8 cellular contexts compared by ENCODE assay signal in genomic region chr1:27366411-27367159, GRCh38. TPM values are rescaled to one million over a fixed set of nuclear protein-coding genes. Genes with fewer than 3 reads are reported as not detected.
DNase-seq lines count a peak whose midpoint lies in the region; ATAC-seq, FAIRE-seq and TF ChIP-seq lines count a peak whose summit lies in the region.

A gene with protein sequence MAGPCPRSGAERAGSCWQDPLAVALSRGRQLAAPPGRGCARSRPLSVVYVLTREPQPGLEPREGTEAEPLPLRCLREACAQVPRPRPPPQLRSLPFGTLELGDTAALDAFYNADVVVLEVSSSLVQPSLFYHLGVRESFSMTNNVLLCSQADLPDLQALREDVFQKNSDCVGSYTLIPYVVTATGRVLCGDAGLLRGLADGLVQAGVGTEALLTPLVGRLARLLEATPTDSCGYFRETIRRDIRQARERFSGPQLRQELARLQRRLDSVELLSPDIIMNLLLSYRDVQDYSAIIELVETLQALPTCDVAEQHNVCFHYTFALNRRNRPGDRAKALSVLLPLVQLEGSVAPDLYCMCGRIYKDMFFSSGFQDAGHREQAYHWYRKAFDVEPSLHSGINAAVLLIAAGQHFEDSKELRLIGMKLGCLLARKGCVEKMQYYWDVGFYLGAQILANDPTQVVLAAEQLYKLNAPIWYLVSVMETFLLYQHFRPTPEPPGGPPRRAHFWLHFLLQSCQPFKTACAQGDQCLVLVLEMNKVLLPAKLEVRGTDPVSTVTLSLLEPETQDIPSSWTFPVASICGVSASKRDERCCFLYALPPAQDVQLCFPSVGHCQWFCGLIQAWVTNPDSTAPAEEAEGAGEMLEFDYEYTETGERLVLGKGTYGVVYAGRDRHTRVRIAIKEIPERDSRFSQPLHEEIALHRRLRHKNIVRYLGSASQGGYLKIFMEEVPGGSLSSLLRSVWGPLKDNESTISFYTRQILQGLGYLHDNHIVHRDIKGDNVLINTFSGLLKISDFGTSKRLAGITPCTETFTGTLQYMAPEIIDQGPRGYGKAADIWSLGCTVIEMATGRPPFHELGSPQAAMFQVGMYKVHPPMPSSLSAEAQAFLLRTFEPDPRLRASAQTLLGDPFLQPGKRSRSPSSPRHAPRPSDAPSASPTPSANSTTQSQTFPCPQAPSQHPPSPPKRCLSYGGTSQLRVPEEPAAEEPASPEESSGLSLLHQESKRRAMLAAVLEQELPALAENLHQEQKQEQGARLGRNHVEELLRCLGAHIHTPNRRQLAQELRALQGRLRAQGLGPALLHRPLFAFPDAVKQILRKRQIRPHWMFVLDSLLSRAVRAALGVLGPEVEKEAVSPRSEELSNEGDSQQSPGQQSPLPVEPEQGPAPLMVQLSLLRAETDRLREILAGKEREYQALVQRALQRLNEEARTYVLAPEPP (N-terminal part only) (minus strand): TSS chr1:27366961. CDS start chr1:27366597, 364 bp downstream.

- TF ChIP-seq RAD21 in A549 (conservative IDR thresholded peaks at IDR 0.05 in 1 of 2, IDR thresholded peaks at IDR 0.05 in 1 of 2) = no peak

- H2AFZ ChIP-seq in PC-3 (ENCODE audit: low read length) (peak within 1 kb of the TSS; percentile 99), neuron (ENCODE audit: low read depth, low read length) (peak within 1 kb of the TSS; percentile 80)

- FAIRE-seq in A549 (lab: Jason Lieb, UNC) = no peak

- intact Hi-C loops in PC-3 (cut with micrococcal nuclease) (loop anchor here (2.0 kb wide), 1 partner anchor 44 kb away; the partner anchor contains the start of gene TMEM222), vagina (cut with DNase I) (no loop called here)

- H3K27ac Mint-ChIP-seq in activated naive CD8-positive, alpha-beta T cell treated with anti-CD3 and anti-CD28 coated beads, Interleukin-2, amount 50 U/mL, for 24 hours = peak within 1 kb of the TSS; percentile 55

- ATAC-seq in A549 = peak; percentile 70 to 81
- peak; percentile 76 for ATAC-seq in PC-3
- ATAC-seq in activated naive CD8-positive, alpha-beta T cell treated with anti-CD3 and anti-CD28 coated beads, Interleukin-2, amount 50 U/mL, for 24 hours = peak; percentile 27

- peaks cover 10% of the 10 kb centered on the region for H3K79me2 ChIP-seq in PC-3 (ENCODE audit: low read length)

- POLR2A ChIA-PET in A549 (lab: Yijun Ruan, JAX) (interaction anchor here (0.8 to 2.1 kb wide), 6 partner anchors 9 to 44 kb away, joined by 3 to 13 read pairs (median 4); no protein-coding TSS in a partner anchor), PC-3 (lab: Charles Lee; ENCODE audit: unreplicated experiment) (interaction anchor here (0.6 kb wide), 3 partner anchors 18 to 464 kb away, joined by 3 to 11 read pairs (median 4); partner anchors contain the start of gene PPP1R8)

- H3K9me2 ChIP-seq in PC-3 (replicated peaks; ENCODE audit: low read length) = no peaks in the 10 kb centered on the region

- DNase-seq in A549 (ENCODE audit: low read depth in 1 of 2, low spot score in 1 of 2) (peak; percentile 70 to 82), PC-3 (peak; percentile 85), glomerular visceral epithelial cell (ENCODE audit: extremely low spot score) (peak; percentile 85), vagina (ENCODE audit: extremely low spot score in 2 of 2) (peak in 1 of 2 donors; percentile 97)
- DNase-seq in activated naive CD8-positive, alpha-beta T cell treated with anti-CD3 and anti-CD28 coated beads, Interleukin-2, amount 50 U/mL, for 24 hours = peak; percentile 52

- H3K27me3 ChIP-seq in HUES64 (ENCODE audit: insufficient read depth, low read length) (peaks cover 7% of the 10 kb centered on the region), PC-3 (ENCODE audit: low read length) (no peaks in the 10 kb centered on the region), neuron (ENCODE audit: insufficient read depth, low read length) (no peaks in the 10 kb centered on the region), vagina (no peaks in the 10 kb centered on the region)

- peaks cover 14% of the 10 kb centered on the region for H3K4me1 ChIP-seq in A549
- H3K4me1 ChIP-seq in HUES64 (ENCODE audit: insufficient read depth, low read length) = peaks cover 18% of the 10 kb centered on the region
- H3K4me1 ChIP-seq in PC-3 (ENCODE audit: insufficient read depth, low read length) = peaks cover 13% of the 10 kb centered on the region
- H3K4me1 ChIP-seq in neuron (ENCODE audit: insufficient read depth, low read length) = peaks cover 16% of the 10 kb centered on the region
- H3K4me1 ChIP-seq in vagina = peaks cover 51% of the 10 kb centered on the region

- TF ChIP-seq CTCF in A549 (IDR thresholded peaks at IDR 0.05) = peak; percentile 72
- peak; percentile 44 for TF ChIP-seq CTCF in GM12873 (IDR thresholded peaks at IDR 0.05; ENCODE audit: insufficient read depth, low read depth, low read length, missing control alignments)
- TF ChIP-seq CTCF in PC-3 (conservative IDR thresholded peaks at IDR 0.05; ENCODE audit: low read depth, low read length) = peak; percentile 47
- TF ChIP-seq CTCF in vagina (IDR thresholded peaks at IDR 0.05) = no peak

- 6% methylated on average over 10 of the region's 67 CpGs for WGBS in A549 (ENCODE audit: missing lambda C conversion rate)
- WGBS in HUES64 = under 1% methylated on average over 67 of the region's 67 CpGs

- H4K20me1 ChIP-seq in PC-3 (ENCODE audit: low read length) = no peaks in the 10 kb centered on the region

- H3K27me3 Mint-ChIP-seq in activated naive CD8-positive, alpha-beta T cell treated with anti-CD3 and anti-CD28 coated beads, Interleukin-2, amount 50 U/mL, for 24 hours = no peaks in the 10 kb centered on the region

- H3K36me3 Mint-ChIP-seq in activated naive CD8-positive, alpha-beta T cell treated with anti-CD3 and anti-CD28 coated beads, Interleukin-2, amount 50 U/mL, for 24 hours (ENCODE audit: low read depth) = no peaks in the 10 kb centered on the region

- peaks cover 29% of the 10 kb centered on the region for H3K4me1 Mint-ChIP-seq in activated naive CD8-positive, alpha-beta T cell treated with anti-CD3 and anti-CD28 coated beads, Interleukin-2, amount 50 U/mL, for 24 hours

- H3K9ac ChIP-seq in HUES64 (ENCODE audit: low read depth, low read length) (peak within 1 kb of the TSS; percentile 63), PC-3 (ENCODE audit: low read length) (peak within 1 kb of the TSS; percentile 93)

- CTCF ChIA-PET in A549 (lab: Yijun Ruan, JAX) (interaction anchor here (0.6 to 10.3 kb wide), 22 partner anchors 11 to 372 kb away, joined by 3 to 130 read pairs (median 4); partner anchors contain the start of gene SYTL1), PC-3 (lab: Charles Lee) (interaction anchor here (0.5 to 2.5 kb wide), 6 partner anchors 8 to 67 kb away, joined by 3 to 12 read pairs (median 5); partner anchors contain the start of gene SYTL1)

- H3K4me2 ChIP-seq in A549 (peak within 1 kb of the TSS; percentile 95), PC-3 (ENCODE audit: low read length) (peak within 1 kb of the TSS; percentile 100)

- H3K27ac ChIP-seq in A549 (peak within 1 kb of the TSS; percentile 93 to 97), HUES64 (ENCODE audit: low read depth, low read length) (peak within 1 kb of the TSS; percentile 73; the same call in 1 of the 2 replicates), PC-3 (ENCODE audit: low read length) (peak within 1 kb of the TSS; percentile 76), vagina (peak within 1 kb of the TSS; percentile 99)

- H3K4me3 ChIP-seq in A549 (peak within 1 kb of the TSS; percentile 78), HUES64 (ENCODE audit: low read length) (peak within 1 kb of the TSS; percentile 84), PC-3 (ENCODE audit: low read length) (peak within 1 kb of the TSS; percentile 89), neuron (ENCODE audit: low read length) (peak within 1 kb of the TSS; percentile 70), vagina (peak within 1 kb of the TSS; percentile 75 to 97)

- H3K36me3 ChIP-seq in HUES64 (ENCODE audit: insufficient read depth, low read length) (no peaks in the 10 kb centered on the region), PC-3 (ENCODE audit: low read depth, low read length) (no peaks in the 10 kb centered on the region), neuron (ENCODE audit: insufficient read depth, low read length) (no peaks in the 10 kb centered on the region), vagina (peaks cover 0 to 29% of the 10 kb centered on the region in 2 donors)

- H3F3A ChIP-seq in PC-3 (ENCODE audit: low read length, unreplicated experiment) = no peaks in the 10 kb centered on the region

- TSS peak; percentile 70 for BruUV-seq in PC-3 (replicated peaks; lab: Mats Ljungman, UMichigan)

- H3K9me3 Mint-ChIP-seq in activated naive CD8-positive, alpha-beta T cell treated with anti-CD3 and anti-CD28 coated beads, Interleukin-2, amount 50 U/mL, for 24 hours = no peaks in the 10 kb centered on the region

- TF ChIP-seq POLR2A in A549 (IDR thresholded peaks at IDR 0.05; ENCODE audit: low read length) (peak; percentile 48), vagina (IDR thresholded peaks at IDR 0.05) (peak; percentile 35 to 92)

- H3K9me3 ChIP-seq in A549 = no peaks in the 10 kb centered on the region
- H3K9me3 ChIP-seq in HUES64 (ENCODE audit: insufficient read depth, low read depth, low read length) = no peaks in the 10 kb centered on the region
- no peaks in the 10 kb centered on the region for H3K9me3 ChIP-seq in PC-3 (ENCODE audit: low read length)
- H3K9me3 ChIP-seq in neuron (ENCODE audit: low read length) = no peaks in the 10 kb centered on the region
- H3K9me3 ChIP-seq in vagina = no peaks in the 10 kb centered on the region

- TF ChIP-seq EP300 in A549 (IDR thresholded peaks at IDR 0.05) = no peak

- peak within 1 kb of the TSS; percentile 81 for H3K4me3 Mint-ChIP-seq in activated naive CD8-positive, alpha-beta T cell treated with anti-CD3 and anti-CD28 coated beads, Interleukin-2, amount 50 U/mL, for 24 hours

TF ChIP-seq in A549, 52 proteins besides CTCF, POLR2A, EP300 and RAD21 (continues in another document):
- TF ChIP-seq NR3C1 (IDR thresholded peaks at IDR 0.05) (no peak), HEYL (CRISPR knock-in tag; IDR thresholded peaks at IDR 0.05) (no peak), FOXS1 (CRISPR knock-in tag; IDR thresholded peaks at IDR 0.05) (no peak), SMC3 (IDR thresholded peaks at IDR 0.05) (peak; percentile 29; the same call in 2 of the 3 replicates), JUN (IDR thresholded peaks at IDR 0.05) (peak in 1 of 2 experiments; percentile 35; a peak in 1 of 5 replicates)
- TF ChIP-seq, protein P1, sequence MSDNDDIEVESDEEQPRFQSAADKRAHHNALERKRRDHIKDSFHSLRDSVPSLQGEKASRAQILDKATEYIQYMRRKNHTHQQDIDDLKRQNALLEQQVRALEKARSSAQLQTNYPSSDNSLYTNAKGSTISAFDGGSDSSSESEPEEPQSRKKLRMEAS (IDR thresholded peaks at IDR 0.05) = peak; percentile 55; the same call in 1 of the 2 replicates

RNA-seq across cellular contexts. Expression of the gene that starts here (rescaled TPM):
- 3.6 and 3.7 TPM in 2 replicates for polyA plus RNA-seq in A549 (2011; rRNA removed)
- 5.7 and 6.0 TPM in 2 replicates for polyA plus RNA-seq in A549 (2012; cell fraction: cytosol; rRNA removed)
- 32.7 and 42.7 TPM in 2 replicates for polyA plus RNA-seq in A549 (2012; cell fraction: nucleus; rRNA removed)
- polyA plus RNA-seq in A549 (2017; fragmentation: RNase III; extraction: RNeasy Plus Mini Kit Qiagen cat#74134 plus additional on column Dnase treatment) = 7.5 to 8.5 TPM (median 8.3 TPM) in 3 replicates
- polyA minus RNA-seq in A549 (2011; rRNA and poly(A)+ RNA removed) = 5.3 and 5.8 TPM in 2 replicates
- 4.5 TPM for polyA plus RNA-seq in HUES64 (2013, experiment 1 of 2)
- 9.9 TPM for polyA plus RNA-seq in HUES64 (2013, experiment 2 of 2)
- 25.1 and 44.5 TPM in 2 replicates for total RNA-seq in PC-3 (2014; rRNA removed)
- total RNA-seq in vagina = 149 TPM

Comparison
In these comparisons a context has a peak if more than half of its experiments do, and no peak if none do; other contexts are left out.
1. CTCF ChIP-seq: peak in A549 (single experiment), GM12873 (single experiment) and PC-3 (single experiment); none in vagina (0 of 3).
2. Peak in every context shown above with its lines, with median percentiles within 50 percentile points of each other: ATAC-seq, H3K27ac ChIP-seq and H3K4me3 ChIP-seq.